Comparison of ENCODE assay signal across 28 cellular contexts in the genomic region with DNA sequence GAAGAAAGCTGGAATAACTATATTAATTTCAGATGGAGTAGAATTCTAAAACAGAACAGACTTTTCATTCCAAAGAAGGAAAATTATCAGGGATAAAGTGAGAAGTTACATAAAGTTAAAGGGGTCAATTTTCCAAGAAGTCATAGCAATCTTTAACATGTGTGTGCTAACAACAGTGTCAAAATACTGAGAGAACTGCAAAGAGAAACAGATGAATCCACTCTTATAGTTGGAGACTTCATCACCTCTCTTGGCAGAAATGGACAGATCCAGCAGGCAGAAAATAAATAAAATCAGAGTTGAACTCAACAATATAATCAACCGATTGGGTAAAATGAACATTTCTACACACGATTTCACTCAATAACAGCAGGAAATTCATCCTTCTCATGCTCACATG. TPM values are rescaled to one million over a fixed set of nuclear protein-coding genes. Genes with fewer than 3 reads are reported as not detected.
"Had no signal": no experiment of that assay in that cellular context is flagged by ENCODE, and none has a peak within 500 bp of the region (broad histone marks: within the 10 kb centered on the region; RNA-seq: fewer than 3 reads in every experiment).

No MANE protein-coding gene starts in this region.

- H3K36me3 Mint-ChIP-seq: natural killer cell had no signal

- H3K9ac ChIP-seq: neural progenitor cell, parathyroid adenoma had no signal

- H3K27me3 Mint-ChIP-seq: progenitor cell of endocrine pancreas had no signal

- H3K4me1 Mint-ChIP-seq: naive thymus-derived CD4-positive, alpha-beta T cell had no signal

- H2AFZ ChIP-seq: neural progenitor cell, parathyroid adenoma had no signal

- ATAC-seq: naive thymus-derived CD4-positive, alpha-beta T cell; natural killer cell; psoas muscle; right lobe of liver; stimulated activated naive B cell treated with anti-CD40 and anti-IgM and Interleukin-4, amounts not matched to agents 10 μg/mL and 1 μg/mL and 100 μg/mL, for 72 hours had no signal

- H3K27ac ChIP-seq: neural progenitor cell, ovary, parathyroid adenoma, psoas muscle, right lobe of liver, sigmoid colon, stomach, thoracic aorta, thyroid gland, tibial nerve, upper lobe of left lung, vagina had no signal

- H3K4me3 Mint-ChIP-seq: naive thymus-derived CD4-positive, alpha-beta T cell; natural killer cell; nephron; neural progenitor cell; stimulated activated naive B cell treated with anti-CD40 and anti-IgM and Interleukin-4, amounts not matched to agents 10 μg/mL and 1 μg/mL and 100 μg/mL, for 72 hours; stimulated activated naive CD8-positive, alpha-beta T cell treated with anti-CD3 and anti-CD28 coated beads, Interleukin-15, Interleukin-2, amounts not matched to agents 100 ng/mL and 50 ng/mL, for 24 hours had no signal

- H3K4me3 ChIP-seq: neural progenitor cell, ovary, psoas muscle, right lobe of liver, sigmoid colon, stomach, thoracic aorta, thyroid gland, tibial nerve, upper lobe of left lung, vagina had no signal

- H3K9me3 ChIP-seq: ovary, psoas muscle, right lobe of liver, sigmoid colon, stomach, thyroid gland, upper lobe of left lung, vagina had no signal

- H3K4me2 ChIP-seq: neural progenitor cell had no signal

- H3K4me1 ChIP-seq: neural progenitor cell, parathyroid adenoma, psoas muscle, right lobe of liver, sigmoid colon, stomach, thyroid gland, upper lobe of left lung had no signal

- DNase-seq: naive thymus-derived CD4-positive, alpha-beta T cell; natural killer cell; occipital lobe; ovary; posterior cingulate gyrus; psoas muscle; right lobe of liver; sigmoid colon; small intestine; stimulated activated CD4-positive, alpha-beta T cell treated with anti-CD3 and anti-CD28 coated beads, Interleukin-15, amount 100 ng/mL, for 24 hours; stimulated activated CD4-positive, alpha-beta T cell treated with anti-CD3 and anti-CD28 coated beads, Interleukin-2, amount 100 ng/mL, for 24 hours; stimulated activated CD4-positive, alpha-beta T cell treated with anti-CD3 and anti-CD28 coated beads, Interleukin-2, amount 100 ng/mL, for 48 hours; stimulated activated CD4-positive, alpha-beta T cell treated with anti-CD3 and anti-CD28 coated beads, Interleukin-4, amount 100 ng/mL, for 4 hours; stimulated activated CD8-positive, alpha-beta memory T cell treated with anti-CD3 and anti-CD28 coated beads, Interleukin-4, amount 100 ng/mL, for 48 hours; stimulated activated naive B cell treated with anti-CD40 and anti-IgM and Interleukin-4, amounts not matched to agents 10 μg/mL and 1 μg/mL and 100 μg/mL, for 72 hours; stimulated activated naive CD4-positive, alpha-beta T cell treated with Interleukin-2 at 50 U/mL for 16 hours; stomach; thyroid gland; trophoblast cell; upper lobe of left lung had no signal

- H3K79me2 ChIP-seq: parathyroid adenoma had no signal

- H3K36me3 ChIP-seq: neural progenitor cell, ovary, right lobe of liver, sigmoid colon, stomach, thoracic aorta, thyroid gland, upper lobe of left lung, vagina had no signal

- H3K27me3 ChIP-seq: neural progenitor cell, ovary, right lobe of liver, sigmoid colon, stomach, thyroid gland, tibial nerve, upper lobe of left lung, vagina had no signal

- H3K27ac Mint-ChIP-seq: naive thymus-derived CD4-positive, alpha-beta T cell; natural killer cell; nephron; neural progenitor cell; progenitor cell of endocrine pancreas; stimulated activated naive B cell treated with anti-CD40 and anti-IgM and Interleukin-4, amounts not matched to agents 10 μg/mL and 1 μg/mL and 100 μg/mL, for 72 hours; stimulated activated naive CD8-positive, alpha-beta T cell treated with anti-CD3 and anti-CD28 coated beads, Interleukin-15, Interleukin-2, amounts not matched to agents 100 ng/mL and 50 ng/mL, for 24 hours had no signal

RNA-seq across cellular contexts. Expression of a gene that starts 5.4 kb away (rescaled TPM):
- polyA plus RNA-seq: naive thymus-derived CD4-positive, alpha-beta T cell had no signal
